Comparison of ENCODE assay signal across 8 cellular contexts in genomic region chr5:157915638-157916037, GRCh38. TPM values are rescaled to one million over a fixed set of nuclear protein-coding genes. Genes with fewer than 3 reads are reported as not detected.
DNase-seq lines count a peak whose midpoint lies in the region; ATAC-seq, FAIRE-seq and TF ChIP-seq lines count a peak whose summit lies in the region.

No MANE protein-coding gene starts in this region.

- H3K36me3 Mint-ChIP-seq in astrocyte (ENCODE audit: low read depth, unreplicated experiment): no peaks in the 10 kb centered on the region

- H3K27me3 Mint-ChIP-seq in astrocyte (ENCODE audit: low read depth, unreplicated experiment): peaks cover 2% of the 10 kb centered on the region

- H3K9ac ChIP-seq in astrocyte (ENCODE audit: low read length): no peak overlapping the region

- TF ChIP-seq CTCF in astrocyte (IDR thresholded peaks at IDR 0.05; ENCODE audit: insufficient read depth, low read depth, low read length): no peak
- TF ChIP-seq CTCF in left ventricle myocardium inferior (IDR thresholded peaks at IDR 0.05; ENCODE audit: borderline replicate concordance): peak; percentile 27
- no peak for TF ChIP-seq CTCF in gastrocnemius medialis (IDR thresholded peaks at IDR 0.05 in 4 of 5, conservative IDR thresholded peaks at IDR 0.05 in 1 of 5)

- no peaks in the 10 kb centered on the region for H3K36me3 ChIP-seq in MG63
- H3K36me3 ChIP-seq in astrocyte (ENCODE audit: insufficient read depth, low read length): no peaks in the 10 kb centered on the region
- no peaks in the 10 kb centered on the region for H3K36me3 ChIP-seq in left ventricle myocardium inferior
- no peaks in the 10 kb centered on the region for H3K36me3 ChIP-seq in gastrocnemius medialis

- intact Hi-C loops in left ventricle myocardium inferior (cut with micrococcal nuclease): no loop called here
- intact Hi-C loops in gastrocnemius medialis (cut with DNase I; ENCODE audit: low total_unique reads): no loop called here

- FAIRE-seq in astrocyte (lab: Jason Lieb, UNC): no peak

- DNase-seq in MG63: peak; percentile 65
- peak; percentile 55 for DNase-seq in astrocyte (ENCODE audit: low read depth)
- peak; percentile 93 for DNase-seq in left ventricle myocardium inferior
- peak; percentile 38 to 56 for DNase-seq in gastrocnemius medialis
- DNase-seq in AML-193 (lab: John Stamatoyannopoulos, UW): no peak
- DNase-seq in activated gamma-delta T cell (lab: John Stamatoyannopoulos, UW): no peak
- DNase-seq in AG20443 (ENCODE audit: low spot score): no peak

- H3K4me1 ChIP-seq in astrocyte (ENCODE audit: insufficient read depth, low read length) (no peaks in the 10 kb centered on the region), left ventricle myocardium inferior (peaks cover 70% of the 10 kb centered on the region), gastrocnemius medialis (peaks cover 9 to 10% of the 10 kb centered on the region in 2 donors)

- no peak overlapping the region for H3K4me2 ChIP-seq in astrocyte (ENCODE audit: low read length)

- in situ Hi-C loops in gastrocnemius medialis (cut with MboI; ENCODE audit: low sequenced_read_pairs in 4 of 4): no loop called here

- no peak overlapping the region for H3K27ac ChIP-seq in astrocyte (ENCODE audit: low read depth, low read length)
- peak overlapping the region; percentile 71 for H3K27ac ChIP-seq in left ventricle myocardium inferior (replicated peaks)
- H3K27ac ChIP-seq in gastrocnemius medialis: peak overlapping the region in 1 of 4 donors; percentile 43

- H3K4me3 Mint-ChIP-seq in astrocyte (ENCODE audit: unreplicated experiment): no peak overlapping the region

- ATAC-seq in gastrocnemius medialis (peak; percentile 64 to 77), HG03442 (IDR thresholded peaks at IDR 0.05; ENCODE audit: unreplicated experiment) (no peak)

- H4K20me1 ChIP-seq in astrocyte (ENCODE audit: insufficient read depth, low read length): no peaks in the 10 kb centered on the region

- H3K4me3 ChIP-seq in MG63: no peak overlapping the region
- no peak overlapping the region for H3K4me3 ChIP-seq in astrocyte (ENCODE audit: insufficient read depth, low read depth, low read length)
- no peak overlapping the region for H3K4me3 ChIP-seq in left ventricle myocardium inferior
- no peak overlapping the region for H3K4me3 ChIP-seq in gastrocnemius medialis

- H3K27me3 ChIP-seq in MG63 (no peaks in the 10 kb centered on the region), astrocyte (ENCODE audit: insufficient read depth, low read length) (peaks cover 11% of the 10 kb centered on the region), left ventricle myocardium inferior (ENCODE audit: low read depth) (no peaks in the 10 kb centered on the region), gastrocnemius medialis (no peaks in the 10 kb centered on the region)

- H3K79me2 ChIP-seq in astrocyte (ENCODE audit: insufficient read depth, low read length): no peaks in the 10 kb centered on the region

- no peak overlapping the region for H3K27ac Mint-ChIP-seq in astrocyte (ENCODE audit: unreplicated experiment)

- H2AFZ ChIP-seq in astrocyte (ENCODE audit: low read depth, low read length): no peak overlapping the region

- H3K4me1 Mint-ChIP-seq in astrocyte (ENCODE audit: low read depth, unreplicated experiment): peaks cover 2% of the 10 kb centered on the region

- no peak for TF ChIP-seq POLR2A in gastrocnemius medialis (IDR thresholded peaks at IDR 0.05)

- H3K9me3 ChIP-seq in MG63: no peaks in the 10 kb centered on the region
- H3K9me3 ChIP-seq in astrocyte (ENCODE audit: insufficient read depth, low read depth, low read length): no peaks in the 10 kb centered on the region
- no peaks in the 10 kb centered on the region for H3K9me3 ChIP-seq in left ventricle myocardium inferior (replicated peaks)
- H3K9me3 ChIP-seq in gastrocnemius medialis: no peaks in the 10 kb centered on the region

- no peaks in the 10 kb centered on the region for H3K9me3 Mint-ChIP-seq in astrocyte (ENCODE audit: unreplicated experiment)

RNA-seq across cellular contexts. Expression of gene CLINT1, which starts 56.7 kb away (rescaled TPM):
- total RNA-seq in MG63 (2014; rRNA removed; shearing (Covaris generic); ENCODE audit: low replicate concordance): 137 and 502 TPM in 2 replicates
- total RNA-seq in astrocyte (96.2 and 100 TPM in 2 replicates), left ventricle myocardium inferior (48.6 TPM), gastrocnemius medialis (100 to 1,000 TPM in 1 of 4 donors, 10 to 100 TPM in 3; 77.4 to 124 (median 85.5) TPM)

Comparison
In these comparisons a context has a peak if more than half of its experiments do, and no peak if none do; other contexts are left out.
1. DNase-seq: peak in MG63 (single experiment), astrocyte (single experiment), left ventricle myocardium inferior (single experiment) and gastrocnemius medialis (2 of 2); none in AML-193 (0 of 2), activated gamma-delta T cell (single experiment) and AG20443 (single experiment).